1 cellular context compared by ENCODE assay signal in the genomic region with DNA sequence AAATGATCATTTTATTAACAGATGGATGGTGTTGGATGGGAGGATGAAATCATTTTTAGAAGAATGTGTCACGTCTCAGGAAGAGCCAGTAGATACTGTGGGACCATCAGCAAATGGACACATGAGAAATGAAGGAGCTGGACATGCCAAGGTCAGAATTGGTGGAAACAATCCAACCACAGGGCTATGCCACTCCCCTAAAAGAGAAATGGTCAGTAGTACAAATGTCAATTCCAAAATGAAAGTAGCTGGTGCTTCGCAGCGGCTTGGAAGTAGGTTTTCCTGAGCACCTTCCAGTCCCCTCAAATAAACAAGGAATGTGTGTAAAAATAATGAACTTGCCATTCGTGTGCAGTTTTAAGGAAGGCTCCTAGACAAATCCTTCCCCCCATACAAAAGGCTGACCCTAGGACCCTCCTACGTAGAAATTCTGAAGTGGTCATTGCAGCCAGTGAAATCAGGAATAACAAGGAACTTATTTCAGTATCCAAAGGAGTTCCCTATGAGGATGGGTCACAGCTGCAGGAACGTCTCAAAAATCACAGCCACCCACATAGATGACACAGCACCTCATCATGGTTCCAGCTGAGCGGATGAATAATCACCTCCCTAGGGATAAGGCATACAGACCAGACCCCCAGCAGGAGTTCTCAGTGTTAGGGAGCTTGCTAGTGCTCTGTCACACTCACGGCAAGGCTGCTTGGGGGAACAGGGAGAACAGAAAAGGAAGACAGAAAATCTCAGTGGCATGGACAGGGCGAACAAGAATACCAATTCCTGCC.
TF ChIP-seq lines count a peak whose summit lies in the region.

No MANE protein-coding gene starts in this region.

TF ChIP-seq in HCT116, 20 proteins besides CTCF, POLR2A, EP300 and RAD21 (continued from another document):
- TF ChIP-seq FOSL1 (IDR thresholded peaks at IDR 0.05; ENCODE audit: low read depth) (peak; percentile 68), JUND (IDR thresholded peaks at IDR 0.05) (peak; percentile 50), EGR1 (IDR thresholded peaks at IDR 0.05; ENCODE audit: low read depth) (peak; percentile 71; the same call in 1 of the 2 replicates)
